ENCODE assay signal across 24 cellular contexts in genomic region chr2:59875836-59876235, GRCh38.
"Had no signal": no experiment of that assay in that cellular context is flagged by ENCODE, and none has a peak within 500 bp of the region (broad histone marks: within the 10 kb centered on the region; RNA-seq: fewer than 3 reads in every experiment).

No MANE protein-coding gene starts in this region.

- H3K4me3 ChIP-seq: esophagus squamous epithelium, gastrocnemius medialis, heart right ventricle, left lung, lower lobe of right lung, mucosa of descending colon had no signal

- H3K36me3 Mint-ChIP-seq: mesothelial cell of epicardium; naive thymus-derived CD4-positive, alpha-beta T cell had no signal

- H3K9me3 Mint-ChIP-seq: dendritic cell treated with granulocyte-macrophage colony-stimulating factor and Interleukin-4, amounts not matched to agents 40 ng/mL and 50 ng/mL, for 4 days; endodermal cell; mesothelial cell of epicardium had no signal

- H3K27ac ChIP-seq: epithelial cell of prostate, esophagus squamous epithelium, gastrocnemius medialis, heart right ventricle, left lung, lower lobe of right lung had no signal

- DNase-seq: cortex of kidney; effector CD8-positive, alpha-beta T cell; effector memory CD8-positive, alpha-beta T cell; endodermal cell; erythroblast; esophagus squamous epithelium; foreskin fibroblast; foreskin melanocyte; gastrocnemius medialis; glutamatergic neuron; head of caudate nucleus; heart right ventricle; hippocampal formation; left cardiac atrium; left lung; left ventricle myocardium superior; lower lobe of right lung; mesenchymal stem cell; mucosa of descending colon; naive thymus-derived CD4-positive, alpha-beta T cell had no signal

- H3K4me1 Mint-ChIP-seq: endodermal cell had no signal

- H3K27ac Mint-ChIP-seq: dendritic cell treated with granulocyte-macrophage colony-stimulating factor and Interleukin-4, amounts not matched to agents 40 ng/mL and 50 ng/mL, for 4 days; effector memory CD8-positive, alpha-beta T cell; endodermal cell; mesothelial cell of epicardium had no signal

- ATAC-seq: effector memory CD8-positive, alpha-beta T cell; esophagus mucosa; gastrocnemius medialis; heart right ventricle; left cardiac atrium; left lung; left ventricle myocardium superior; lower lobe of right lung; mucosa of descending colon; naive thymus-derived CD4-positive, alpha-beta T cell had no signal

- H3K4me1 ChIP-seq: gastrocnemius medialis, heart right ventricle, left lung, lower lobe of right lung had no signal

- H3K9me3 ChIP-seq: esophagus squamous epithelium, gastrocnemius medialis, heart right ventricle, left lung, lower lobe of right lung, mucosa of descending colon had no signal

- H3K27me3 ChIP-seq: esophagus squamous epithelium, gastrocnemius medialis, heart right ventricle, left lung had no signal

- H3K27me3 Mint-ChIP-seq: dendritic cell treated with granulocyte-macrophage colony-stimulating factor and Interleukin-4, amounts not matched to agents 40 ng/mL and 50 ng/mL, for 4 days; effector memory CD8-positive, alpha-beta T cell had no signal

- H3K4me3 Mint-ChIP-seq: dendritic cell treated with granulocyte-macrophage colony-stimulating factor and Interleukin-4, amounts not matched to agents 40 ng/mL and 50 ng/mL, for 4 days; effector memory CD8-positive, alpha-beta T cell; endodermal cell; mesothelial cell of epicardium; naive thymus-derived CD4-positive, alpha-beta T cell had no signal

- H3K36me3 ChIP-seq: esophagus squamous epithelium, gastrocnemius medialis, heart right ventricle, left lung, lower lobe of right lung had no signal
